Comparison of ENCODE assay signal across 22 cellular contexts in the genomic region with DNA sequence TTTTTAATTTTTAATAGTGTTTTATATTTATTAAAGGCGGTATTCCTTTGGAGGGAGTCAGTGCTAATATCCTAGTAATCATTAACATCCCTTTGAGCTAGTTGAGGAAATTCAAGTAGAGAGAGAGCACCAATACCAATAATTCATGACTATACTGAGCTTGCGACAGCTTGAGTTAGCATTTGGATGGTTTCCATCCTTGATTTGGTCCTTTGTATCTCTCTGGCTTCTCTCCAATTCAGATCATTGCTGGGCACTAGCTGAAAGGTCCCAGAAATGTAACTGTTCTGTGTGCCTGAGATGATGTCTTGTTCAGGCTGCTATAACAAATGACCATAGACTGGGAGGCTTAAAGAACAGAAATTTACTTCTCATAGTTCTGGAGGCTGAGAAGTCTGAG.
"Had no signal": no experiment of that assay in that cellular context is flagged by ENCODE, and none has a peak within 500 bp of the region (broad histone marks: within the 10 kb centered on the region; RNA-seq: fewer than 3 reads in every experiment).

No MANE protein-coding gene starts in this region.

- H3K27me3 Mint-ChIP-seq: activated naive CD8-positive, alpha-beta T cell; activated T-helper 17 cell treated with anti-CD3 and anti-CD28 coated beads, Interleukin-2, amount 50 U/mL, for 72 hours had no signal

- H3K36me3 ChIP-seq: adrenal gland had no signal

- H3K9me3 ChIP-seq: adrenal gland, ascending aorta, esophagus muscularis mucosa, upper lobe of left lung had no signal

- H3K27ac ChIP-seq: adrenal gland, ascending aorta, esophagus muscularis mucosa, sigmoid colon had no signal

- H3K4me1 ChIP-seq: adrenal gland, esophagus muscularis mucosa, sigmoid colon, upper lobe of left lung had no signal

- H3K4me3 ChIP-seq: adrenal gland, ascending aorta, esophagus muscularis mucosa, sigmoid colon, smooth muscle cell, upper lobe of left lung had no signal

- H3K4me3 Mint-ChIP-seq: activated CD8-positive, alpha-beta T cell treated with anti-CD3 and anti-CD28 coated beads, Interleukin-2, amount 10 ng/mL, durations not matched to agents 7 days and 5 days; activated naive CD8-positive, alpha-beta T cell; activated T-helper 17 cell treated with anti-CD3 and anti-CD28 coated beads, Interleukin-2, amount 50 U/mL, for 72 hours; nephron progenitor cell had no signal

- H3K4me1 Mint-ChIP-seq: activated T-helper 17 cell treated with anti-CD3 and anti-CD28 coated beads, Interleukin-2, amount 50 U/mL, for 72 hours; nephron progenitor cell had no signal

- H3K27me3 ChIP-seq: adrenal gland, ascending aorta, esophagus muscularis mucosa, sigmoid colon, upper lobe of left lung had no signal

- H3K27ac Mint-ChIP-seq: activated CD8-positive, alpha-beta T cell treated with anti-CD3 and anti-CD28 coated beads, Interleukin-2, amount 10 ng/mL, durations not matched to agents 7 days and 5 days; activated naive CD8-positive, alpha-beta T cell; activated T-helper 17 cell treated with anti-CD3 and anti-CD28 coated beads, Interleukin-2, amount 50 U/mL, for 72 hours; nephron progenitor cell had no signal

- H3K9me3 Mint-ChIP-seq: activated T-helper 17 cell treated with anti-CD3 and anti-CD28 coated beads, Interleukin-2, amount 50 U/mL, for 72 hours had no signal

- DNase-seq: activated CD4-positive, alpha-beta T cell treated with anti-CD3 and anti-CD28 coated beads for 1 hour; activated CD4-positive, alpha-beta T cell treated with anti-CD3 and anti-CD28 coated beads, Interleukin-2, amount 50 U/mL, for 1 hour; activated CD8-positive, alpha-beta T cell treated with anti-CD3 and anti-CD28 coated beads, Interleukin-2, amount 10 ng/mL, durations not matched to agents 7 days and 5 days; activated T-cell treated with anti-CD3 and anti-CD28 coated beads, Interleukin-2, amount 50 U/mL, for 1 hour; adrenal gland; central memory CD4-positive, alpha-beta T cell; effector memory CD4-positive, alpha-beta T cell; hippocampal formation; kidney glomerular epithelial cell; mesenchymal stem cell; nephron progenitor cell; nucleus accumbens; sigmoid colon; stimulated activated CD4-positive, alpha-beta T cell treated with anti-CD3 and anti-CD28 coated beads, Interleukin-2, amount 100 ng/mL, for 48 hours; stimulated activated naive CD4-positive, alpha-beta T cell treated with Interleukin-2 at 50 U/mL for 16 hours; T-helper 1 cell; upper lobe of left lung had no signal
